Comparison of ENCODE assay signal across 1 cellular context in the genomic region with DNA sequence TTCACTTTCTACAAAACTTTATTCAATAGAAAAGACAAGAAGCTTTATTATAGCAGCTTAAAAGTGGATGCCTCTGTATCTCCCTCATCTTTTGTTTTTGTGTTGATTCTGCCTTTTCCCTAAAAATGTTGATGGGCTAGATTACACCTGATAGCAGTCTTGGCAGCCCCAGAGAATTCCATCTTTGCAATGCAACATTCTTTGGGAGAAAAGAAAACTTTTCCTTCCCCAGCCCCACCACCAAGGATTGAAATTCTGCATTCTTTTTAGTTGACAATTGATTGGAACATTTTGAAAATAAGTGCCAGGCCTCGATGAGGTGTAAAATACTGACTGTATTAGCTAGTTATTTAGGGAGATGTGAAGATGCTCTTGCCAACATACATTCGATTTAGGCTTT.
TF ChIP-seq lines count a peak whose summit lies in the region.

No MANE protein-coding gene starts in this region.

TF ChIP-seq in GM23338, 12 proteins besides CTCF, POLR2A, EP300 and RAD21 (continued from another document):
- TF ChIP-seq, protein P1, sequence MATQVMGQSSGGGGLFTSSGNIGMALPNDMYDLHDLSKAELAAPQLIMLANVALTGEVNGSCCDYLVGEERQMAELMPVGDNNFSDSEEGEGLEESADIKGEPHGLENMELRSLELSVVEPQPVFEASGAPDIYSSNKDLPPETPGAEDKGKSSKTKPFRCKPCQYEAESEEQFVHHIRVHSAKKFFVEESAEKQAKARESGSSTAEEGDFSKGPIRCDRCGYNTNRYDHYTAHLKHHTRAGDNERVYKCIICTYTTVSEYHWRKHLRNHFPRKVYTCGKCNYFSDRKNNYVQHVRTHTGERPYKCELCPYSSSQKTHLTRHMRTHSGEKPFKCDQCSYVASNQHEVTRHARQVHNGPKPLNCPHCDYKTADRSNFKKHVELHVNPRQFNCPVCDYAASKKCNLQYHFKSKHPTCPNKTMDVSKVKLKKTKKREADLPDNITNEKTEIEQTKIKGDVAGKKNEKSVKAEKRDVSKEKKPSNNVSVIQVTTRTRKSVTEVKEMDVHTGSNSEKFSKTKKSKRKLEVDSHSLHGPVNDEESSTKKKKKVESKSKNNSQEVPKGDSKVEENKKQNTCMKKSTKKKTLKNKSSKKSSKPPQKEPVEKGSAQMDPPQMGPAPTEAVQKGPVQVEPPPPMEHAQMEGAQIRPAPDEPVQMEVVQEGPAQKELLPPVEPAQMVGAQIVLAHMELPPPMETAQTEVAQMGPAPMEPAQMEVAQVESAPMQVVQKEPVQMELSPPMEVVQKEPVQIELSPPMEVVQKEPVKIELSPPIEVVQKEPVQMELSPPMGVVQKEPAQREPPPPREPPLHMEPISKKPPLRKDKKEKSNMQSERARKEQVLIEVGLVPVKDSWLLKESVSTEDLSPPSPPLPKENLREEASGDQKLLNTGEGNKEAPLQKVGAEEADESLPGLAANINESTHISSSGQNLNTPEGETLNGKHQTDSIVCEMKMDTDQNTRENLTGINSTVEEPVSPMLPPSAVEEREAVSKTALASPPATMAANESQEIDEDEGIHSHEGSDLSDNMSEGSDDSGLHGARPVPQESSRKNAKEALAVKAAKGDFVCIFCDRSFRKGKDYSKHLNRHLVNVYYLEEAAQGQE (IDR thresholded peaks at IDR 0.05; ENCODE audit: unreplicated experiment): no peak
- TF ChIP-seq POLR2AphosphoS5 (IDR thresholded peaks at IDR 0.05; ENCODE audit: low read depth): no peak
- no peak for TF ChIP-seq CREB1 (CRISPR knock-in tag; IDR thresholded peaks at IDR 0.05; ENCODE audit: low read depth)
- no peak for TF ChIP-seq JUNB (IDR thresholded peaks at IDR 0.05; ENCODE audit: unreplicated experiment)
- TF ChIP-seq, protein P2, sequence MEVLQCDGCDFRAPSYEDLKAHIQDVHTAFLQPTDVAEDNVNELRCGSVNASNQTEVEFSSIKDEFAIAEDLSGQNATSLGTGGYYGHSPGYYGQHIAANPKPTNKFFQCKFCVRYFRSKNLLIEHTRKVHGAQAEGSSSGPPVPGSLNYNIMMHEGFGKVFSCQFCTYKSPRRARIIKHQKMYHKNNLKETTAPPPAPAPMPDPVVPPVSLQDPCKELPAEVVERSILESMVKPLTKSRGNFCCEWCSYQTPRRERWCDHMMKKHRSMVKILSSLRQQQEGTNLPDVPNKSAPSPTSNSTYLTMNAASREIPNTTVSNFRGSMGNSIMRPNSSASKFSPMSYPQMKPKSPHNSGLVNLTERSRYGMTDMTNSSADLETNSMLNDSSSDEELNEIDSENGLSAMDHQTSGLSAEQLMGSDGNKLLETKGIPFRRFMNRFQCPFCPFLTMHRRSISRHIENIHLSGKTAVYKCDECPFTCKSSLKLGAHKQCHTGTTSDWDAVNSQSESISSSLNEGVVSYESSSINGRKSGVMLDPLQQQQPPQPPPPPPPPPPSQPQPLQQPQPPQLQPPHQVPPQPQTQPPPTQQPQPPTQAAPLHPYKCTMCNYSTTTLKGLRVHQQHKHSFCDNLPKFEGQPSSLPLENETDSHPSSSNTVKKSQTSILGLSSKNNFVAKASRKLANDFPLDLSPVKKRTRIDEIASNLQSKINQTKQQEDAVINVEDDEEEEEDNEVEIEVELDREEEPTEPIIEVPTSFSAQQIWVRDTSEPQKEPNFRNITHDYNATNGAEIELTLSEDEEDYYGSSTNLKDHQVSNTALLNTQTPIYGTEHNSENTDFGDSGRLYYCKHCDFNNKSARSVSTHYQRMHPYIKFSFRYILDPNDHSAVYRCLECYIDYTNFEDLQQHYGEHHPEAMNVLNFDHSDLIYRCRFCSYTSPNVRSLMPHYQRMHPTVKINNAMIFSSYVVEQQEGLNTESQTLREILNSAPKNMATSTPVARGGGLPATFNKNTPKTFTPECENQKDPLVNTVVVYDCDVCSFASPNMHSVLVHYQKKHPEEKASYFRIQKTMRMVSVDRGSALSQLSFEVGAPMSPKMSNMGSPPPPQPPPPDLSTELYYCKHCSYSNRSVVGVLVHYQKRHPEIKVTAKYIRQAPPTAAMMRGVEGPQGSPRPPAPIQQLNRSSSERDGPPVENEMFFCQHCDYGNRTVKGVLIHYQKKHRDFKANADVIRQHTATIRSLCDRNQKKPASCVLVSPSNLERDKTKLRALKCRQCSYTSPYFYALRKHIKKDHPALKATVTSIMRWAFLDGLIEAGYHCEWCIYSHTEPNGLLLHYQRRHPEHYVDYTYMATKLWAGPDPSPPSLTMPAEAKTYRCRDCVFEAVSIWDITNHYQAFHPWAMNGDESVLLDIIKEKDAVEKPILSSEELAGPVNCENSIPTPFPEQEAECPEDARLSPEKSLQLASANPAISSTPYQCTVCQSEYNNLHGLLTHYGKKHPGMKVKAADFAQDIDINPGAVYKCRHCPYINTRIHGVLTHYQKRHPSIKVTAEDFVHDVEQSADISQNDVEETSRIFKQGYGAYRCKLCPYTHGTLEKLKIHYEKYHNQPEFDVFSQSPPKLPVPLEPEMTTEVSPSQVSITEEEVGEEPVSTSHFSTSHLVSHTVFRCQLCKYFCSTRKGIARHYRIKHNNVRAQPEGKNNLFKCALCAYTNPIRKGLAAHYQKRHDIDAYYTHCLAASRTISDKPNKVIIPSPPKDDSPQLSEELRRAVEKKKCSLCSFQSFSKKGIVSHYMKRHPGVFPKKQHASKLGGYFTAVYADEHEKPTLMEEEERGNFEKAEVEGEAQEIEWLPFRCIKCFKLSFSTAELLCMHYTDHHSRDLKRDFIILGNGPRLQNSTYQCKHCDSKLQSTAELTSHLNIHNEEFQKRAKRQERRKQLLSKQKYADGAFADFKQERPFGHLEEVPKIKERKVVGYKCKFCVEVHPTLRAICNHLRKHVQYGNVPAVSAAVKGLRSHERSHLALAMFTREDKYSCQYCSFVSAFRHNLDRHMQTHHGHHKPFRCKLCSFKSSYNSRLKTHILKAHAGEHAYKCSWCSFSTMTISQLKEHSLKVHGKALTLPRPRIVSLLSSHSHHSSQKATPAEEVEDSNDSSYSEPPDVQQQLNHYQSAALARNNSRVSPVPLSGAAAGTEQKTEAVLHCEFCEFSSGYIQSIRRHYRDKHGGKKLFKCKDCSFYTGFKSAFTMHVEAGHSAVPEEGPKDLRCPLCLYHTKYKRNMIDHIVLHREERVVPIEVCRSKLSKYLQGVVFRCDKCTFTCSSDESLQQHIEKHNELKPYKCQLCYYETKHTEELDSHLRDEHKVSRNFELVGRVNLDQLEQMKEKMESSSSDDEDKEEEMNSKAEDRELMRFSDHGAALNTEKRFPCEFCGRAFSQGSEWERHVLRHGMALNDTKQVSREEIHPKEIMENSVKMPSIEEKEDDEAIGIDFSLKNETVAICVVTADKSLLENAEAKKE (CRISPR knock-in tag; IDR thresholded peaks at IDR 0.05): no peak
